ENCODE assay signal across 10 cellular contexts in genomic region chr1:226882187-226882586, GRCh38. TPM values are rescaled to one million over a fixed set of nuclear protein-coding genes. Genes with fewer than 3 reads are reported as not detected.
DNase-seq lines count a peak whose midpoint lies in the region.
"Had no signal": no experiment of that assay in that cellular context is flagged by ENCODE, and none has a peak within 500 bp of the region (broad histone marks: within the 10 kb centered on the region; RNA-seq: fewer than 3 reads in every experiment).

No MANE protein-coding gene starts in this region.

- no peaks in the 10 kb centered on the region for H3K27me3 ChIP-seq in Karpas-422 (ENCODE audit: low read length)
- H3K27me3 ChIP-seq in duodenal mucosa (ENCODE audit: control insufficient read depth in 1 of 2, insufficient read depth in 2 of 2, low read length in 2 of 2) = no peaks in the 10 kb centered on the region
- no peaks in the 10 kb centered on the region for H3K27me3 ChIP-seq in skeletal muscle tissue (ENCODE audit: control insufficient read depth in 3 of 3, insufficient read depth in 3 of 3, low read length in 3 of 3)

- no peaks in the 10 kb centered on the region for H4K20me1 ChIP-seq in Karpas-422 (ENCODE audit: insufficient read depth, low read depth, low read length)

- H3K4me1 ChIP-seq in Karpas-422 (ENCODE audit: low read length) (peaks cover 13% of the 10 kb centered on the region), duodenal mucosa (ENCODE audit: control insufficient read depth in 1 of 2, insufficient read depth in 2 of 2, low read length in 2 of 2) (peaks cover 26 to 35% of the 10 kb centered on the region in 2 donors), skeletal muscle tissue (ENCODE audit: control insufficient read depth in 3 of 3, insufficient read depth in 3 of 3, low read length in 3 of 3) (peaks cover 12 to 26% (median 18%) of the 10 kb centered on the region in 3 donors)

- H3K9me2 ChIP-seq in Karpas-422 (replicated peaks; ENCODE audit: insufficient read depth, low read length) = no peaks in the 10 kb centered on the region

- peak overlapping the region; percentile 56 for H3K4me2 ChIP-seq in Karpas-422 (ENCODE audit: low read depth, low read length, poor library complexity, severe bottlenecking)

- H3K9me3 ChIP-seq in Karpas-422 (ENCODE audit: low read length) (no peaks in the 10 kb centered on the region), duodenal mucosa (ENCODE audit: control insufficient read depth in 1 of 2, low read length in 2 of 2) (no peaks in the 10 kb centered on the region), skeletal muscle tissue (ENCODE audit: control insufficient read depth in 3 of 3, low read length in 3 of 3) (no peaks in the 10 kb centered on the region)

- peak overlapping the region; percentile 35; the same call in 1 of the 2 replicates for H3K4me3 ChIP-seq in Karpas-422 (ENCODE audit: low read length)
- H3K4me3 ChIP-seq in duodenal mucosa (ENCODE audit: low read depth in 1 of 2, low read length in 2 of 2) = peak overlapping the region; percentile 57 to 61
- H3K4me3 ChIP-seq in skeletal muscle tissue (ENCODE audit: low read length in 3 of 3) = peak overlapping the region; percentile 5 to 31 (median 31)

- H3K36me3 ChIP-seq in Karpas-422 (ENCODE audit: insufficient read depth, low read length) = no peaks in the 10 kb centered on the region
- peaks cover 6 to 7% of the 10 kb centered on the region in 2 donors for H3K36me3 ChIP-seq in duodenal mucosa (ENCODE audit: control insufficient read depth in 1 of 2, insufficient read depth in 2 of 2, low read length in 2 of 2)
- peaks cover 25 to 35% (median 33%) of the 10 kb centered on the region in 3 donors for H3K36me3 ChIP-seq in skeletal muscle tissue (ENCODE audit: control insufficient read depth in 3 of 3, insufficient read depth in 3 of 3, low read length in 3 of 3)

- no peaks in the 10 kb centered on the region for H3K79me2 ChIP-seq in Karpas-422 (ENCODE audit: low read length)

- H2AFZ ChIP-seq in Karpas-422 (ENCODE audit: low read length) = peak overlapping the region; percentile 69; the same call in 1 of the 2 replicates

- no peak overlapping the region for H3K27ac ChIP-seq in Karpas-422 (ENCODE audit: low read length)
- H3K27ac ChIP-seq in duodenal mucosa (ENCODE audit: low read depth, low read length) = peak overlapping the region; percentile 48
- H3K27ac ChIP-seq in skeletal muscle tissue (ENCODE audit: low read depth, low read length) = peak overlapping the region; percentile 11
- H3K27ac ChIP-seq: 22Rv1 had no signal

- DNase-seq in DMS 273 (lab: John Stamatoyannopoulos, UW; ENCODE audit: unreplicated experiment) = peak; percentile 20
- no peak for DNase-seq in DMS 273 treated with DMSO at 0.1 percent for 48 hours (lab: John Stamatoyannopoulos, UW)
- DNase-seq in Karpas-422 = peak; percentile 50
- DNase-seq in NCI-H1436 treated with DMSO at 0.1 percent for 48 hours (lab: John Stamatoyannopoulos, UW) = no peak
- DNase-seq in NCI-H146 (lab: John Stamatoyannopoulos, UW) = no peak
- no peak for DNase-seq in effector CD8-positive, alpha-beta T cell (lab: John Stamatoyannopoulos, UW)
- DNase-seq: effector CD4-positive, alpha-beta T cell had no signal

- H3K9ac ChIP-seq in Karpas-422 (ENCODE audit: low read length) = peak overlapping the region; percentile 50
- H3K9ac ChIP-seq in duodenal mucosa (ENCODE audit: low read depth in 1 of 2, low read length in 2 of 2) = peak overlapping the region; percentile 48 to 61
- peak overlapping the region in 1 of 3 donors; percentile 28 for H3K9ac ChIP-seq in skeletal muscle tissue (ENCODE audit: low read depth in 1 of 3, low read length in 3 of 3)

RNA-seq across cellular contexts. Expression of gene PSEN2, which starts 11.8 kb away (rescaled TPM):
- total RNA-seq in Karpas-422 (2014; rRNA removed; shearing (Covaris generic); ENCODE audit: low replicate concordance) = not detected in 2 replicates
- 173 TPM for total RNA-seq in skeletal muscle tissue

RNA-seq across cellular contexts. Expression of gene COQ8A, which starts 57.9 kb away (rescaled TPM):
- total RNA-seq in Karpas-422 (2014; rRNA removed; shearing (Covaris generic); ENCODE audit: low replicate concordance) = 12.7 and 22.6 TPM in 2 replicates
- total RNA-seq in skeletal muscle tissue = 64.7 TPM

Comparison
In these comparisons a context has a peak if more than half of its experiments do, and no peak if none do; other contexts are left out.
1. DNase-seq: peak in DMS 273 (single experiment) and Karpas-422 (single experiment); none in DMS 273 treated with DMSO at 0.1 percent for 48 hours (single experiment), NCI-H1436 treated with DMSO at 0.1 percent for 48 hours (single experiment), NCI-H146 (single experiment) and effector CD8-positive, alpha-beta T cell (single experiment).
2. RNA of gene PSEN2, which starts 11.8 kb away (total RNA-seq): 173 TPM in skeletal muscle tissue (single experiment); not detected in Karpas-422; every median in the first group is over 100 times any median in the second.
3. Peak in every context shown above with its lines, with median percentiles within 50 percentile points of each other: H3K4me3 ChIP-seq.